ENCODE assay signal across 21 cellular contexts in genomic region chr1:173168941-173169340, GRCh38.
"Had no signal": no experiment of that assay in that cellular context is flagged by ENCODE, and none has a peak within 500 bp of the region (broad histone marks: within the 10 kb centered on the region; RNA-seq: fewer than 3 reads in every experiment).

No MANE protein-coding gene starts in this region.

- H3K4me3 ChIP-seq: gastrocnemius medialis, lower lobe of right lung, ovary, right atrium auricular region, suprapubic skin, transverse colon, upper lobe of right lung, vagina had no signal

- FAIRE-seq: endometrium, keratinocyte had no signal

- H3K27ac Mint-ChIP-seq: effector memory CD8-positive, alpha-beta T cell; memory B cell; natural killer cell; progenitor cell of endocrine pancreas; stimulated activated naive B cell treated with anti-CD40 and anti-IgM and Interleukin-4, amounts not matched to agents 10 μg/mL and 1 μg/mL and 100 μg/mL, for 72 hours; stimulated activated naive CD8-positive, alpha-beta T cell treated with anti-CD3 and anti-CD28 coated beads, Interleukin-15, Interleukin-2, amounts not matched to agents 100 ng/mL and 50 ng/mL, for 24 hours had no signal

- ATAC-seq: effector memory CD8-positive, alpha-beta T cell; gastrocnemius medialis; left ventricle myocardium superior; lower lobe of right lung; natural killer cell; sciatic nerve; stimulated activated naive B cell treated with anti-CD40 and anti-IgM and Interleukin-4, amounts not matched to agents 10 μg/mL and 1 μg/mL and 100 μg/mL, for 72 hours; upper lobe of right lung had no signal

- H3K27me3 ChIP-seq: gastrocnemius medialis, ovary, right atrium auricular region, suprapubic skin, transverse colon, upper lobe of right lung, vagina had no signal

- H3K36me3 ChIP-seq: gastrocnemius medialis, lower lobe of right lung, ovary, right atrium auricular region, suprapubic skin, transverse colon, upper lobe of right lung, vagina had no signal

- H3K4me1 Mint-ChIP-seq: memory B cell, natural killer cell had no signal

- H3K9me3 ChIP-seq: gastrocnemius medialis, ovary had no signal

- DNase-seq: cortex of kidney; effector memory CD8-positive, alpha-beta T cell; gastrocnemius medialis; head of caudate nucleus; left ventricle myocardium superior; lower lobe of right lung; natural killer cell; occipital lobe; ovary; stimulated activated naive B cell treated with anti-CD40 and anti-IgM and Interleukin-4, amounts not matched to agents 10 μg/mL and 1 μg/mL and 100 μg/mL, for 72 hours; transverse colon; upper lobe of right lung had no signal

- H3K4me1 ChIP-seq: gastrocnemius medialis, lower lobe of right lung, right atrium auricular region, suprapubic skin, transverse colon, upper lobe of right lung, vagina had no signal

- H3K4me3 Mint-ChIP-seq: effector memory CD8-positive, alpha-beta T cell; memory B cell; natural killer cell; stimulated activated naive B cell treated with anti-CD40 and anti-IgM and Interleukin-4, amounts not matched to agents 10 μg/mL and 1 μg/mL and 100 μg/mL, for 72 hours; stimulated activated naive CD8-positive, alpha-beta T cell treated with anti-CD3 and anti-CD28 coated beads, Interleukin-15, Interleukin-2, amounts not matched to agents 100 ng/mL and 50 ng/mL, for 24 hours had no signal

- H3K27ac ChIP-seq: gastrocnemius medialis, lower lobe of right lung, ovary, right atrium auricular region, suprapubic skin, transverse colon, upper lobe of right lung, vagina had no signal

- H3K27me3 Mint-ChIP-seq: effector memory CD8-positive, alpha-beta T cell; memory B cell; progenitor cell of endocrine pancreas; stimulated activated naive B cell treated with anti-CD40 and anti-IgM and Interleukin-4, amounts not matched to agents 10 μg/mL and 1 μg/mL and 100 μg/mL, for 72 hours; stimulated activated naive CD8-positive, alpha-beta T cell treated with anti-CD3 and anti-CD28 coated beads, Interleukin-15, Interleukin-2, amounts not matched to agents 100 ng/mL and 50 ng/mL, for 24 hours had no signal
